In the genomic region with DNA sequence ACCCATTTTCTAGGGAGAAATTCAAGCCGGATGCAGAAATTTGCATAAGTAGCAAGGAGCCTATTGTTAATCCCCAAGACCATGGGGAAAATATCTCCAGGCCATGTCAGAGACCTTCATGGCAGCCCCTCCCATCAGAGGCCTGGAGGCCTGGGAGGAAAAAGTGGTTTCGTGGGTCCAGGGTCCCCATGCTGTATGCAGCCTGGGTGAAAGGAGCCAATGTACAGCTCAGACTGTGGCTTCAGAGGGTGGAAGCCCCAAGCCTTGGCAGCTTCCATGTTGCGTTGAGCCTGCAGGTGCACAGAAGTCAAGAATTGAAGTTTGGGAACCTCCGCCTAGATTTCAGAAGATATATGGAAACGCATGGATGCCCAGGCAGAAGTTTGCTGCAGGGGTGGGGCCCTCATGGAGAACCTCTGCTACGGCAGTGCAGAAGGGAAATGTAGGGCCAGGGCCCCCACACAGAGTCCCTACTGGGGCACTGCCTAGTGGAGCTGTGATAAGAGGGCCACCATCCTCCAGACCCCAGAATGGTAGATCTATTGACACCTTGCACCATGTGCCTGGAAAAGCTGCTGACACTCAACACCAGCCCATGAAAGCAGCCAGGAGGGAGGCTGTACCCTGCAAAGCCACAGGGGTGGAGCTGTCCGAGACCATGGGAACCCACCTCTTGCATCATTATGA, we compare ENCODE assay signal across 11 cellular contexts. TPM values are rescaled to one million over a fixed set of nuclear protein-coding genes. Genes with fewer than 3 reads are reported as not detected.
"Had no signal": no experiment of that assay in that cellular context is flagged by ENCODE, and none has a peak within 500 bp of the region (broad histone marks: within the 10 kb centered on the region; RNA-seq: fewer than 3 reads in every experiment).

No MANE protein-coding gene starts in this region.

RNA-seq across cellular contexts. Expression of gene KRTAP10-8, which starts 1.6 kb away (rescaled TPM):
- total RNA-seq: OCI-LY7, PC-3, PC-9, Peyer's patch, Right ventricle myocardium inferior, Right ventricle myocardium superior, RPMI7951, SJCRH30, SJSA1, SK-MEL-5 had no signal
- polyA plus RNA-seq: SK-N-SH had no signal

RNA-seq across cellular contexts. Expression of gene KRTAP10-7, which starts 9.9 kb away (rescaled TPM):
- total RNA-seq: OCI-LY7, PC-3, PC-9, Peyer's patch, Right ventricle myocardium inferior, Right ventricle myocardium superior, RPMI7951, SJCRH30, SJSA1, SK-MEL-5 had no signal
- polyA plus RNA-seq: SK-N-SH had no signal

RNA-seq across cellular contexts. Expression of gene KRTAP10-9, which starts 16.6 kb away (rescaled TPM):
- total RNA-seq: OCI-LY7, PC-3, PC-9, Peyer's patch, Right ventricle myocardium inferior, Right ventricle myocardium superior, RPMI7951, SJCRH30, SJSA1, SK-MEL-5 had no signal
- polyA plus RNA-seq: SK-N-SH had no signal

RNA-seq across cellular contexts. Expression of gene KRTAP10-6, which starts 18.0 kb away (rescaled TPM):
- total RNA-seq: OCI-LY7, PC-3, PC-9, Peyer's patch, Right ventricle myocardium inferior, Right ventricle myocardium superior, RPMI7951, SJCRH30, SJSA1, SK-MEL-5 had no signal
- polyA plus RNA-seq: SK-N-SH had no signal

RNA-seq across cellular contexts. Expression of gene KRTAP10-10, which starts 26.9 kb away (rescaled TPM):
- total RNA-seq: OCI-LY7, PC-3, PC-9, Peyer's patch, Right ventricle myocardium inferior, Right ventricle myocardium superior, RPMI7951, SJCRH30, SJSA1, SK-MEL-5 had no signal
- polyA plus RNA-seq: SK-N-SH had no signal
